ENCODE assay signal across 25 cellular contexts in genomic region chr10:113368660-113369059, GRCh38.
"Had no signal": no experiment of that assay in that cellular context is flagged by ENCODE, and none has a peak within 500 bp of the region (broad histone marks: within the 10 kb centered on the region; RNA-seq: fewer than 3 reads in every experiment).

No MANE protein-coding gene starts in this region.

- H3K36me3 ChIP-seq: neural progenitor cell, ovary, right lobe of liver, sigmoid colon, stomach, thoracic aorta, tibial artery, transverse colon, upper lobe of right lung, uterus had no signal

- H3K4me1 ChIP-seq: psoas muscle, right lobe of liver, sigmoid colon, stomach, transverse colon, upper lobe of right lung, uterus had no signal

- H3K4me2 ChIP-seq: neural progenitor cell had no signal

- H3K9ac ChIP-seq: neural progenitor cell, parathyroid adenoma had no signal

- H3K4me3 ChIP-seq: neural progenitor cell, ovary, psoas muscle, right lobe of liver, sigmoid colon, stomach, thoracic aorta, tibial artery, transverse colon, upper lobe of right lung, uterus had no signal

- H3K9me3 ChIP-seq: right lobe of liver, thoracic aorta, transverse colon, upper lobe of right lung, uterus had no signal

- H3K27me3 ChIP-seq: neural progenitor cell, ovary, right lobe of liver, sigmoid colon, stomach, tibial artery, transverse colon, upper lobe of right lung, uterus had no signal

- H3K27ac ChIP-seq: neural progenitor cell, ovary, parathyroid adenoma, psoas muscle, right lobe of liver, sigmoid colon, stomach, thoracic aorta, tibial artery, transverse colon, upper lobe of right lung, uterus had no signal

- DNase-seq: naive thymus-derived CD8-positive, alpha-beta T cell; occipital lobe; ovary; posterior cingulate gyrus; psoas muscle; right cardiac atrium; right lobe of liver; sigmoid colon; small intestine; stimulated activated CD4-positive, alpha-beta T cell treated with anti-CD3 and anti-CD28 coated beads, Interleukin-15, amount 100 ng/mL, for 24 hours; stimulated activated CD4-positive, alpha-beta T cell treated with anti-CD3 and anti-CD28 coated beads, Interleukin-2, amount 100 ng/mL, for 24 hours; stimulated activated CD4-positive, alpha-beta T cell treated with anti-CD3 and anti-CD28 coated beads, Interleukin-2, amount 100 ng/mL, for 48 hours; stimulated activated CD4-positive, alpha-beta T cell treated with anti-CD3 and anti-CD28 coated beads, Interleukin-4, amount 100 ng/mL, for 24 hours; stimulated activated naive B cell treated with anti-CD40 and anti-IgM and Interleukin-4, amounts not matched to agents 10 μg/mL and 1 μg/mL and 100 μg/mL, for 72 hours; stimulated activated naive CD4-positive, alpha-beta T cell treated with Interleukin-2 at 50 U/mL for 16 hours; stomach; tibial artery; transverse colon; upper lobe of right lung; uterus had no signal

- ATAC-seq: naive thymus-derived CD8-positive, alpha-beta T cell; natural killer cell treated with Interleukin-12 subunit alpha and Interleukin-12 subunit beta and Interleukin-15 and Interleukin-18, amount 100 ng/mL, for 72 hours; psoas muscle; right cardiac atrium; right lobe of liver; stimulated activated effector memory CD8-positive, alpha-beta T cell treated with anti-CD3 and anti-CD28 coated beads, Interleukin-12 subunit alpha, Interleukin-12 subunit beta, amount 100 ng/mL, for 72 hours; upper lobe of right lung had no signal
